14 cellular contexts compared by ENCODE assay signal in genomic region chr7:52260046-52260665, GRCh38.
DNase-seq lines count a peak whose midpoint lies in the region; ATAC-seq, FAIRE-seq and TF ChIP-seq lines count a peak whose summit lies in the region.
"Had no signal": no experiment of that assay in that cellular context is flagged by ENCODE, and none has a peak within 500 bp of the region (broad histone marks: within the 10 kb centered on the region; RNA-seq: fewer than 3 reads in every experiment).

No MANE protein-coding gene starts in this region.

- H3K9ac ChIP-seq in OCI-LY3 (ENCODE audit: low read length): no peak overlapping the region

- H2AFZ ChIP-seq in OCI-LY3 (ENCODE audit: low read depth, low read length) (peak overlapping the region; percentile 74), hepatocyte (no peak overlapping the region)

- H3K9me3 ChIP-seq in breast epithelium: no peaks in the 10 kb centered on the region
- no peaks in the 10 kb centered on the region for H3K9me3 ChIP-seq in OCI-LY3 (ENCODE audit: insufficient read depth, low read length)
- no peaks in the 10 kb centered on the region for H3K9me3 ChIP-seq in hepatocyte (ENCODE audit: low read depth)
- H3K9me3 ChIP-seq: vagina had no signal

- H3K9me2 ChIP-seq in hepatocyte (replicated peaks; ENCODE audit: insufficient read depth): no peaks in the 10 kb centered on the region

- CTCF ChIA-PET in MCF 10A (lab: Yijun Ruan, JAX): interaction anchor here (0.5 to 0.7 kb wide), 5 partner anchors 181 to 731 kb away, joined by 3 to 4 read pairs (median 4); no protein-coding TSS in a partner anchor

- no peak for ATAC-seq in HG03520 (IDR thresholded peaks at IDR 0.05; ENCODE audit: unreplicated experiment)

- no TSS peak for BruUV-seq in MCF 10A (replicated peaks; lab: Mats Ljungman, UMichigan)

- no peak for FAIRE-seq in urothelium cell line (lab: Jason Lieb, UNC)

- H3K4me1 ChIP-seq in breast epithelium (no peaks in the 10 kb centered on the region), OCI-LY3 (ENCODE audit: low read length) (no peaks in the 10 kb centered on the region), hepatocyte (ENCODE audit: insufficient read depth) (no peaks in the 10 kb centered on the region)
- H3K4me1 ChIP-seq: vagina had no signal

- no peak overlapping the region for H3K27ac Mint-ChIP-seq in MCF 10A (ENCODE audit: low read depth, unreplicated experiment)

- H3K79me2 ChIP-seq in OCI-LY3 (ENCODE audit: low read length): no peaks in the 10 kb centered on the region
- H3K79me2 ChIP-seq in hepatocyte: no peaks in the 10 kb centered on the region

- no peak overlapping the region for H3K4me3 ChIP-seq in breast epithelium
- H3K4me3 ChIP-seq in OCI-LY3 (ENCODE audit: low read length): no peak overlapping the region
- no peak overlapping the region for H3K4me3 ChIP-seq in hepatocyte
- no peak overlapping the region for H3K4me3 ChIP-seq in brain microvascular endothelial cell (ENCODE audit: low read depth, low read length)
- H3K4me3 ChIP-seq: lung, vagina had no signal

- H3K36me3 ChIP-seq in breast epithelium (no peaks in the 10 kb centered on the region), OCI-LY3 (replicated peaks; ENCODE audit: low read depth, low read length) (no peaks in the 10 kb centered on the region), hepatocyte (replicated peaks; ENCODE audit: insufficient read depth, low read depth) (no peaks in the 10 kb centered on the region), brain microvascular endothelial cell (replicated peaks) (no peaks in the 10 kb centered on the region)
- H3K36me3 ChIP-seq: vagina had no signal

- no peaks in the 10 kb centered on the region for H3K36me3 Mint-ChIP-seq in MCF 10A (ENCODE audit: insufficient read depth, unreplicated experiment)

- in situ Hi-C loops in brain microvascular endothelial cell (cut with HindIII; ENCODE audit: low pct_ligation_motif_present, low sequenced_read_pairs): no loop called here

- H3K4me2 ChIP-seq in OCI-LY3 (ENCODE audit: low read length) (no peak overlapping the region), hepatocyte (no peak overlapping the region)

- H3K4me3 Mint-ChIP-seq in MCF 10A (ENCODE audit: unreplicated experiment): no peak overlapping the region

- H3K27me3 Mint-ChIP-seq in MCF 10A (ENCODE audit: insufficient read depth, unreplicated experiment): no peaks in the 10 kb centered on the region

- H3K9me3 Mint-ChIP-seq in MCF 10A (ENCODE audit: unreplicated experiment): no peaks in the 10 kb centered on the region

- TF ChIP-seq CTCF in MCF 10A (IDR thresholded peaks at IDR 0.05; ENCODE audit: unreplicated experiment) (no peak), breast epithelium (IDR thresholded peaks at IDR 0.05) (no peak), OCI-LY3 (IDR thresholded peaks at IDR 0.05; ENCODE audit: low read depth, low read length) (peak; percentile 74), hepatocyte (IDR thresholded peaks at IDR 0.05; ENCODE audit: poor library complexity) (peak; percentile 39), brain microvascular endothelial cell (IDR thresholded peaks at IDR 0.05; ENCODE audit: low read depth, low read length, missing control alignments) (no peak)

- 70% methylated on average over 6 of the region's 6 CpGs for WGBS in hepatocyte (ENCODE audit: low lambda C conversion rate, missing lambda C conversion rate)

- H4K20me1 ChIP-seq in OCI-LY3 (ENCODE audit: insufficient read depth, low read length): no peaks in the 10 kb centered on the region
- no peaks in the 10 kb centered on the region for H4K20me1 ChIP-seq in hepatocyte (ENCODE audit: insufficient read depth, poor library complexity, severe bottlenecking)

- DNase-seq in MCF 10A (ENCODE audit: unreplicated experiment) (peak; percentile 37), breast epithelium (ENCODE audit: low spot score in 2 of 2) (no peak), hepatocyte (ENCODE audit: low spot score) (peak; percentile 44), urothelium cell line (ENCODE audit: low spot score) (peak; percentile 27), brain microvascular endothelial cell (no peak), amniotic stem cell (lab: John Stamatoyannopoulos, UW) (no peak)
- DNase-seq: IMR-90; NCI-H187 treated with DMSO at 0.1 percent for 48 hours; occipital lobe; stimulated activated CD8-positive, alpha-beta memory T cell treated with anti-CD3 and anti-CD28 coated beads, Interleukin-4, amount 100 ng/mL, for 48 hours had no signal

- H3K27ac ChIP-seq in breast epithelium (no peak overlapping the region), OCI-LY3 (ENCODE audit: low read length) (no peak overlapping the region), hepatocyte (no peak overlapping the region), brain microvascular endothelial cell (no peak overlapping the region)
- H3K27ac ChIP-seq: vagina had no signal

- TF ChIP-seq POLR2A in breast epithelium (IDR thresholded peaks at IDR 0.05): no peak

- POLR2A ChIA-PET in MCF 10A (lab: Yijun Ruan, JAX): no interaction called here

- no peaks in the 10 kb centered on the region for H3K27me3 ChIP-seq in breast epithelium
- no peaks in the 10 kb centered on the region for H3K27me3 ChIP-seq in OCI-LY3 (ENCODE audit: low read depth, low read length)
- no peaks in the 10 kb centered on the region for H3K27me3 ChIP-seq in hepatocyte
- no peaks in the 10 kb centered on the region for H3K27me3 ChIP-seq in brain microvascular endothelial cell (replicated peaks)
- H3K27me3 ChIP-seq: vagina had no signal

- no peaks in the 10 kb centered on the region for H3K4me1 Mint-ChIP-seq in MCF 10A (ENCODE audit: insufficient read depth, unreplicated experiment)

- intact Hi-C loops in MCF 10A (cut with micrococcal nuclease): no loop called here
- intact Hi-C loops in breast epithelium (cut with DNase I; ENCODE audit: low total_unique reads): no loop called here

Comparison
In these comparisons a context has a peak if more than half of its experiments do, and no peak if none do; other contexts are left out.
1. DNase-seq: peak in MCF 10A (single experiment), hepatocyte (single experiment) and urothelium cell line (single experiment); none in breast epithelium (0 of 2), brain microvascular endothelial cell (single experiment) and amniotic stem cell (single experiment).
2. CTCF ChIP-seq: peak in OCI-LY3 (single experiment) and hepatocyte (single experiment); none in MCF 10A (single experiment), breast epithelium (0 of 3) and brain microvascular endothelial cell (single experiment).